Comparison of ENCODE assay signal across 18 cellular contexts in the genomic region with DNA sequence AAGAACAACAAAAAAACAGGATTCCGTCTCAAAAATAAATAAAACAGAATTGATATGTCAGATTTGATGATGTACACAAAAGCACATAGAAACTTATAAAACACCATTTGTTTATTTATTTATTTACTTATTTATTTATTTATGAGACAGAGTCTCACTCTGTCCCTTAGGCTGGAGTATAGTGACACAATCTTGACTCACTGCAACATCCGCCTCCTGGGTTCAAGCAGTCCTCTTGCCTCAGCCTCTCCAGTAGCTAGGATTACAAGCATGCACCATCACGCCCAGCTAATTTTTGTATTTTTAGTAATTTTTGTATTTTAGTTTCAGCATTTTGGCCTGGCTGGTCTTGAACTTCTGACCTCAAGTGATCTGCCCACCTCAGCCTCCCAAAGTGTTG. TPM values are rescaled to one million over a fixed set of nuclear protein-coding genes. Genes with fewer than 3 reads are reported as not detected.
DNase-seq lines count a peak whose midpoint lies in the region; ATAC-seq and TF ChIP-seq lines count a peak whose summit lies in the region.
"Had no signal": no experiment of that assay in that cellular context is flagged by ENCODE, and none has a peak within 500 bp of the region (broad histone marks: within the 10 kb centered on the region; RNA-seq: fewer than 3 reads in every experiment).

No MANE protein-coding gene starts in this region.

- TF ChIP-seq CTCF in HEK293 (tag by site-specific recombination; IDR thresholded peaks at IDR 0.05) (no peak), foreskin keratinocyte (conservative IDR thresholded peaks at IDR 0.05) (no peak)

- DNase-seq in central memory CD8-positive, alpha-beta T cell (ENCODE audit: low spot score in 2 of 2) = no peak
- DNase-seq in foreskin keratinocyte (peak in 1 of 2 donors; percentile 37), DMS153 treated with DMSO at 0.1 percent for 48 hours (lab: John Stamatoyannopoulos, UW; ENCODE audit: unreplicated experiment) (no peak)
- no peak for DNase-seq in activated CD4-positive, alpha-beta T cell treated with anti-CD3 and anti-CD28 coated beads for 36 hours
- DNase-seq: ACHN; AML-193; BE2C; CD4-positive, alpha-beta T cell; CD8-positive, alpha-beta memory T cell; DMS 273 treated with DMSO at 0.1 percent for 48 hours; DMS53; DMS79 treated with DMSO at 0.1 percent for 48 hours; GOT3 had no signal

- no peaks in the 10 kb centered on the region for H3K4me1 ChIP-seq in HEK293 (ENCODE audit: control insufficient read depth, insufficient read depth, low read length)
- H3K4me1 ChIP-seq in foreskin keratinocyte = peaks cover 19% of the 10 kb centered on the region
- H3K4me1 ChIP-seq: BE2C; BLaER1 treated with 17β-estradiol and CSF1 and Interleukin-3, amounts not matched to agents 10 nM and 100 nM; HAP-1 had no signal

- H3K27me3 ChIP-seq in foreskin keratinocyte = no peaks in the 10 kb centered on the region
- H3K27me3 ChIP-seq: BE2C; BLaER1 treated with 17β-estradiol and CSF1 and Interleukin-3, amounts not matched to agents 10 nM and 100 nM had no signal

- H3K4me1 Mint-ChIP-seq in central memory CD8-positive, alpha-beta T cell = no peaks in the 10 kb centered on the region
- H3K4me1 Mint-ChIP-seq in activated CD4-positive, alpha-beta T cell treated with anti-CD3 and anti-CD28 coated beads for 36 hours = no peaks in the 10 kb centered on the region
- H3K4me1 Mint-ChIP-seq: CD8-positive, alpha-beta memory T cell had no signal

- H3K36me3 ChIP-seq in HEK293 (ENCODE audit: control insufficient read depth in 2 of 2, insufficient read depth in 1 of 2, low read length in 2 of 2) = peaks cover 10 to 11% of the 10 kb centered on the region in 2 experiments; a peak in 2 of 3 replicates
- H3K36me3 ChIP-seq: BE2C, HAP-1 had no signal

- H3K27ac Mint-ChIP-seq in central memory CD8-positive, alpha-beta T cell (ENCODE audit: low read depth) = peak overlapping the region; percentile 47
- no peak overlapping the region for H3K27ac Mint-ChIP-seq in activated CD4-positive, alpha-beta T cell treated with anti-CD3 and anti-CD28 coated beads for 36 hours
- H3K27ac Mint-ChIP-seq: CD14-positive monocyte; CD4-positive, alpha-beta T cell had no signal

- no peak overlapping the region for H3K4me3 Mint-ChIP-seq in central memory CD8-positive, alpha-beta T cell
- H3K4me3 Mint-ChIP-seq in activated CD4-positive, alpha-beta T cell treated with anti-CD3 and anti-CD28 coated beads for 36 hours = no peak overlapping the region
- H3K4me3 Mint-ChIP-seq: CD14-positive monocyte; CD4-positive, alpha-beta T cell; CD8-positive, alpha-beta memory T cell had no signal

- H3K9me3 ChIP-seq in HEK293 (ENCODE audit: control insufficient read depth, insufficient read depth, low read depth, low read length) = no peaks in the 10 kb centered on the region
- H3K9me3 ChIP-seq: BE2C; BLaER1 treated with 17β-estradiol and CSF1 and Interleukin-3, amounts not matched to agents 10 nM and 100 nM; HAP-1 had no signal

- ATAC-seq in central memory CD8-positive, alpha-beta T cell (replicated peaks; ENCODE audit: extremely low read depth, poor library complexity, severe bottlenecking) = no peak
- ATAC-seq in foreskin keratinocyte (peak; percentile 69), HG03520 (IDR thresholded peaks at IDR 0.05; ENCODE audit: unreplicated experiment) (no peak)
- ATAC-seq in activated CD4-positive, alpha-beta T cell treated with anti-CD3 and anti-CD28 coated beads for 36 hours = no peak

- no peaks in the 10 kb centered on the region for H3K27me3 Mint-ChIP-seq in central memory CD8-positive, alpha-beta T cell
- no peaks in the 10 kb centered on the region for H3K27me3 Mint-ChIP-seq in activated CD4-positive, alpha-beta T cell treated with anti-CD3 and anti-CD28 coated beads for 36 hours
- H3K27me3 Mint-ChIP-seq: CD4-positive, alpha-beta T cell; CD8-positive, alpha-beta memory T cell had no signal

- peaks cover 17% of the 10 kb centered on the region for H3K36me3 Mint-ChIP-seq in central memory CD8-positive, alpha-beta T cell (ENCODE audit: insufficient read depth)
- H3K36me3 Mint-ChIP-seq in activated CD4-positive, alpha-beta T cell treated with anti-CD3 and anti-CD28 coated beads for 36 hours (ENCODE audit: low read depth) = no peaks in the 10 kb centered on the region

- H3K4me3 ChIP-seq in HEK293 (ENCODE audit: low read depth, low read length) = no peak overlapping the region
- H3K4me3 ChIP-seq: BLaER1 treated with 17β-estradiol and CSF1 and Interleukin-3, amounts not matched to agents 10 nM and 100 nM; HAP-1 had no signal

- POLR2A ChIA-PET in HEK293 (lab: Yijun Ruan, JAX) = no interaction called here
- POLR2A ChIA-PET in activated CD4-positive, alpha-beta T cell treated with anti-CD3 and anti-CD28 coated beads for 36 hours (lab: Charles Lee) = no interaction called here

- CTCF ChIA-PET in HEK293 (lab: Yijun Ruan, JAX) = no interaction called here
- CTCF ChIA-PET in activated CD4-positive, alpha-beta T cell treated with anti-CD3 and anti-CD28 coated beads for 36 hours (lab: Charles Lee) = no interaction called here

- H3K27ac ChIP-seq in HEK293 (ENCODE audit: extremely low read depth, low read depth, low read length) = no peak overlapping the region
- H3K27ac ChIP-seq in foreskin keratinocyte = no peak overlapping the region
- H3K27ac ChIP-seq: BLaER1 treated with 17β-estradiol and CSF1 and Interleukin-3, amounts not matched to agents 10 nM and 100 nM had no signal

- intact Hi-C loops in activated CD4-positive, alpha-beta T cell treated with anti-CD3 and anti-CD28 coated beads for 36 hours (cut with DNase I, micrococcal nuclease) = no loop called here

- no peaks in the 10 kb centered on the region for H3K9me3 Mint-ChIP-seq in central memory CD8-positive, alpha-beta T cell
- no peaks in the 10 kb centered on the region for H3K9me3 Mint-ChIP-seq in activated CD4-positive, alpha-beta T cell treated with anti-CD3 and anti-CD28 coated beads for 36 hours (ENCODE audit: low read depth)
- H3K9me3 Mint-ChIP-seq: CD4-positive, alpha-beta T cell; CD8-positive, alpha-beta memory T cell had no signal

TF ChIP-seq in HEK293, 187 proteins besides CTCF, POLR2A, EP300 and RAD21 (continues in another document):
- no peak for TF ChIP-seq ZNF274 (IDR thresholded peaks at IDR 0.05; ENCODE audit: low read length)
- no peak for TF ChIP-seq ZNF274 (tag by site-specific recombination; IDR thresholded peaks at IDR 0.05; ENCODE audit: borderline replicate concordance)
- TF ChIP-seq, protein P1, sequence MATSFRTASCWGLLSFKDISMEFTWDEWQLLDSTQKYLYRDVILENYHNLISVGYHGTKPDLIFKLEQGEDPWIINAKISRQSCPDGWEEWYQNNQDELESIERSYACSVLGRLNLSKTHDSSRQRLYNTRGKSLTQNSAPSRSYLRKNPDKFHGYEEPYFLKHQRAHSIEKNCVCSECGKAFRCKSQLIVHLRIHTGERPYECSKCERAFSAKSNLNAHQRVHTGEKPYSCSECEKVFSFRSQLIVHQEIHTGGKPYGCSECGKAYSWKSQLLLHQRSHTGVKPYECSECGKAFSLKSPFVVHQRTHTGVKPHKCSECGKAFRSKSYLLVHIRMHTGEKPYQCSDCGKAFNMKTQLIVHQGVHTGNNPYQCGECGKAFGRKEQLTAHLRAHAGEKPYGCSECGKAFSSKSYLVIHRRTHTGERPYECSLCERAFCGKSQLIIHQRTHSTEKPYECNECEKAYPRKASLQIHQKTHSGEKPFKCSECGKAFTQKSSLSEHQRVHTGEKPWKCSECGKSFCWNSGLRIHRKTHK (tag by site-specific recombination; IDR thresholded peaks at IDR 0.05) = no peak
- TF ChIP-seq ZNF292 (tag by site-specific recombination; IDR thresholded peaks at IDR 0.05; ENCODE audit: borderline replicate concordance, low read depth) = no peak
- no peak for TF ChIP-seq YY1 (tag by site-specific recombination; IDR thresholded peaks at IDR 0.05)
- no peak for TF ChIP-seq ZNF433 (tag by site-specific recombination; IDR thresholded peaks at IDR 0.05; ENCODE audit: low read depth)
- no peak for TF ChIP-seq ZBTB20 (tag by site-specific recombination; IDR thresholded peaks at IDR 0.05)
- TF ChIP-seq ZNF473 (tag by site-specific recombination; IDR thresholded peaks at IDR 0.05) = no peak
- no peak for TF ChIP-seq IKZF3 (tag by site-specific recombination; IDR thresholded peaks at IDR 0.05)
- no peak for TF ChIP-seq GLI2 (tag by site-specific recombination; IDR thresholded peaks at IDR 0.05; ENCODE audit: borderline replicate concordance, low read depth)

RNA-seq across cellular contexts. Expression of a gene that starts 21.4 kb away (rescaled TPM):
- 8.3 and 8.4 TPM in 2 replicates for total RNA-seq in foreskin keratinocyte
- polyA plus RNA-seq in foreskin keratinocyte = 4.4 and 5.0 TPM in 2 replicates
- total RNA-seq in activated CD4-positive, alpha-beta T cell treated with anti-CD3 and anti-CD28 coated beads for 36 hours = 1 to 10 TPM; 7.2 to 7.5 TPM
